In the genomic region with DNA sequence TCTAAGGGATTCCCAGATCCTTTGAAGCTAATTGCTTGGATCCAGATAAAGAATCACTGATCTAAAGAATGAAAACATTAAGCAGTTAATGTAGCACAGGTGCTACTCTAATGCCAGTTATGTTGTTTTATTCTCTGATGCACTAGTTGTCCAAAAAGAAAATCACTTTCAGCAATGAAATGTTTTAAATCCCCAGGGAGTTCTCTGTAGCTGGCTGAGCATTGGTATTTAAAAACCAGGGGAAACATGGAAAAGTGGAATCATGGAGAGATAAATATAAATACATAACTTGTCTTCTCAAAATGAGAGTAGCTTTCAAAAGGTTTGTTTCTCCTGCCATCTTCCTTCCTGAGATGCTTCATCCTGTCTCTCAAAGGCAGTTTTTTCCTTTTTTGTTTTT, we compare ENCODE assay signal across 18 cellular contexts. TPM values are rescaled to one million over a fixed set of nuclear protein-coding genes. Genes with fewer than 3 reads are reported as not detected.
A peak's percentile ranks its signal among the peaks of the same experiment; 100 is the strongest.
DNase-seq lines count a peak whose midpoint lies in the region; ATAC-seq and TF ChIP-seq lines count a peak whose summit lies in the region.
"Had no signal": no experiment of that assay in that cellular context is flagged by ENCODE, and none has a peak within 500 bp of the region (broad histone marks: within the 10 kb centered on the region; RNA-seq: fewer than 3 reads in every experiment).

No MANE protein-coding gene starts in this region.

- peak overlapping the region; percentile 29; the same call in 1 of the 2 replicates for H3K27ac ChIP-seq in VCaP

- DNase-seq in activated T-cell treated with anti-CD3 and anti-CD28 coated beads, Interleukin-2, amount 50 U/mL, for 24 hours, result no peak
- no peak for DNase-seq in activated T-cell treated with anti-CD3 and anti-CD28 coated beads, Interleukin-2, amount 50 U/mL, for 1 hour
- peak; percentile 33 for DNase-seq in fibroblast of gingiva (ENCODE audit: low read depth)
- no peak for DNase-seq in sciatic nerve (ENCODE audit: low spot score)
- DNase-seq in MV-4-11 (lab: John Stamatoyannopoulos, UW), result no peak
- DNase-seq: 8988T, C1 segment of cervical spinal cord, Caco-2, Karpas-422, MM.1S, NCI-H187 treated with DMSO at 0.1 percent for 48 hours, NCI-H524 treated with DMSO at 0.1 percent for 48 hours, RPMI8226 had no signal

- H3K27me3 Mint-ChIP-seq in activated T-cell treated with anti-CD3 and anti-CD28 coated beads, Interleukin-2, amount 50 U/mL, for 24 hours, result no peaks in the 10 kb centered on the region

- H3K4me1 Mint-ChIP-seq in activated T-cell treated with anti-CD3 and anti-CD28 coated beads, Interleukin-2, amount 50 U/mL, for 24 hours (ENCODE audit: low read depth), result peaks cover 19% of the 10 kb centered on the region

- peaks cover 83% of the 10 kb centered on the region for H3K36me3 Mint-ChIP-seq in activated T-cell treated with anti-CD3 and anti-CD28 coated beads, Interleukin-2, amount 50 U/mL, for 24 hours (ENCODE audit: low read depth)

- ATAC-seq in sciatic nerve (peak; percentile 39), HG02885 (IDR thresholded peaks at IDR 0.05; ENCODE audit: poor library complexity, unreplicated experiment) (no peak), GM18511 (IDR thresholded peaks at IDR 0.05; ENCODE audit: unreplicated experiment) (no peak)
- ATAC-seq: HCT116 had no signal

- no peak for TF ChIP-seq CTCF in VCaP (conservative IDR thresholded peaks at IDR 0.05)

- intact Hi-C loops in sciatic nerve (cut with DNase I), result no loop called here

- peak overlapping the region; percentile 4 for H3K27ac Mint-ChIP-seq in activated T-cell treated with anti-CD3 and anti-CD28 coated beads, Interleukin-2, amount 50 U/mL, for 24 hours

- H3K4me3 Mint-ChIP-seq in activated T-cell treated with anti-CD3 and anti-CD28 coated beads, Interleukin-2, amount 50 U/mL, for 24 hours, result no peak overlapping the region

- no peaks in the 10 kb centered on the region for H3K9me3 Mint-ChIP-seq in activated T-cell treated with anti-CD3 and anti-CD28 coated beads, Interleukin-2, amount 50 U/mL, for 24 hours

RNA-seq across cellular contexts. Expression of a gene that starts 37.7 kb away (rescaled TPM):
- total RNA-seq in sciatic nerve, result 47.1 TPM
- total RNA-seq: OCI-LY7 had no signal

RNA-seq across cellular contexts. Expression of a gene that starts 48.0 kb away (rescaled TPM):
- total RNA-seq in sciatic nerve, result 92.2 TPM
